In the genomic region with DNA sequence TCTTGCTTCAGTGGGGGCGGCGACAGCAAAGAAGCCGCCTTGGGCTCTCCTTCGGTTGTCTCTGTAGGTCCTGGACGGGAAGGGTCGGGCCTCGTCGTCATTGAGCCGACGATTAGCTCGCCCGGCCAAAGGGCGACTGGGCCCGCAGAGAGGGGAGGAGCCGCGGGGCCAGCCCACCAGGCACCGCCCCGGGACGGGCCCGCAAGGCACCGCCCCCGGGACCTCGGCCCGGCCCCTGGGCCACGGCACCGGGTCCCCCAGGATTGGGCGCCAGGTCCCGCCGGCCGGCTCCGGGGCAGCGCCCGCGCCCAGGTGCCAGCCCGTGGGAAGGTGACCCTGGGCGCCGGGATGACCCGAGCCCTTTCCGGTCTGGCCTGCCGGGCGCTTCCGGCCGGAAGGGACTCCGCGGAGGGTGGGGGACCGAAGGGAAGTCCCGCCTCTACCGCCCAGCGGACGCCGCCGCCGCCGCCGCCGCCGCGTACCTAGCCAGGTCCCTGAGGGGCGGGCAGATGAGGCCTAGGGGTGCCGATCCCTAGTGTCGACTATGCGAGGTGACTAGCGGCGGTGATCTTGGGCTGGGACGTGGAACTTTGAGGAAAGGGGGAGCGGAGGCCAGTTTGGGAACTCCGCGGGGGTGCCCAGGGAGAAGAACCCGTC, we compare ENCODE assay signal across 8 cellular contexts.
DNase-seq lines count a peak whose midpoint lies in the region; ATAC-seq and TF ChIP-seq lines count a peak whose summit lies in the region.

GBA2 (minus strand) TSS at position 371 of the 657 bp plus-strand sequence. CDS start 524 bp downstream, outside the sequence.
A gene with protein sequence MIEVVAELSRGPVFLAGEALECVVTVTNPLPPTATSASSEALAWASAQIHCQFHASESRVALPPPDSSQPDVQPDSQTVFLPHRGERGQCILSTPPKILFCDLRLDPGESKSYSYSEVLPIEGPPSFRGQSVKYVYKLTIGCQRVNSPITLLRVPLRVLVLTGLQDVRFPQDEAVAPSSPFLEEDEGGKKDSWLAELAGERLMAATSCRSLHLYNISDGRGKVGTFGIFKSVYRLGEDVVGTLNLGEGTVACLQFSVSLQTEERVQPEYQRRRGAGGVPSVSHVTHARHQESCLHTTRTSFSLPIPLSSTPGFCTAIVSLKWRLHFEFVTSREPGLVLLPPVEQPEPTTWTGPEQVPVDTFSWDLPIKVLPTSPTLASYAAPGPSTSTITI (plus strand): TSS at position 430 of the 657 bp plus-strand sequence. CDS start 469 bp downstream, outside the sequence.

- CTCF ChIA-PET in AG04449 (lab: Yijun Ruan, JAX) = interaction anchor here (0.8 to 8.0 kb wide), 13 partner anchors 7 to 633 kb away, joined by 3 to 130 read pairs (median 4); partner anchors contain the start of gene ATOSB

- peak within 1 kb of the TSS; percentile 90 for H3K27ac ChIP-seq in cingulate gyrus (ENCODE audit: low read depth, low read length)

- peak; percentile 63 for ATAC-seq in GM18861 (IDR thresholded peaks at IDR 0.05; ENCODE audit: unreplicated experiment)
- ATAC-seq in HG03066 (IDR thresholded peaks at IDR 0.05; ENCODE audit: low read depth, unreplicated experiment) = peak; percentile 66

- POLR2A ChIA-PET in AG04449 (lab: Yijun Ruan, JAX) = interaction anchor here (0.7 to 5.6 kb wide), 6 partner anchors 13 to 441 kb away, joined by 3 to 54 read pairs (median 4); partner anchors contain the start of genes CLTA, CREB3 and TLN1

- H3K4me3 ChIP-seq in AG04449 (ENCODE audit: low read depth, low read length) = peak within 1 kb of the TSS; percentile 89

- no peak for TF ChIP-seq CTCF in AG04449 (IDR thresholded peaks at IDR 0.05; ENCODE audit: insufficient read depth, low read length, missing control alignments)

- DNase-seq in AG04449 (ENCODE audit: low read depth, low spot score) (no peak), NCI-H2227 treated with DMSO at 0.1 percent for 48 hours (lab: John Stamatoyannopoulos, UW) (peak; percentile 26), kidney glomerular epithelial cell (lab: John Stamatoyannopoulos, UW) (peak; percentile 59)
- peak; percentile 76 for DNase-seq in activated CD4-positive, CD25-positive, alpha-beta regulatory T cell treated with anti-CD3 and anti-CD28 coated beads, Interleukin-2, amount 50 U/mL, for 72 hours
- peak in 2 of 3 donors; percentile 54 to 71 for DNase-seq in stimulated activated CD4-positive, alpha-beta T cell treated with anti-CD3 and anti-CD28 coated beads, Interleukin-12 subunit alpha, Interleukin-12 subunit beta, amount 100 ng/mL, for 48 hours (ENCODE audit: low read depth in 2 of 3, low spot score in 1 of 3)
